In the genomic region with DNA sequence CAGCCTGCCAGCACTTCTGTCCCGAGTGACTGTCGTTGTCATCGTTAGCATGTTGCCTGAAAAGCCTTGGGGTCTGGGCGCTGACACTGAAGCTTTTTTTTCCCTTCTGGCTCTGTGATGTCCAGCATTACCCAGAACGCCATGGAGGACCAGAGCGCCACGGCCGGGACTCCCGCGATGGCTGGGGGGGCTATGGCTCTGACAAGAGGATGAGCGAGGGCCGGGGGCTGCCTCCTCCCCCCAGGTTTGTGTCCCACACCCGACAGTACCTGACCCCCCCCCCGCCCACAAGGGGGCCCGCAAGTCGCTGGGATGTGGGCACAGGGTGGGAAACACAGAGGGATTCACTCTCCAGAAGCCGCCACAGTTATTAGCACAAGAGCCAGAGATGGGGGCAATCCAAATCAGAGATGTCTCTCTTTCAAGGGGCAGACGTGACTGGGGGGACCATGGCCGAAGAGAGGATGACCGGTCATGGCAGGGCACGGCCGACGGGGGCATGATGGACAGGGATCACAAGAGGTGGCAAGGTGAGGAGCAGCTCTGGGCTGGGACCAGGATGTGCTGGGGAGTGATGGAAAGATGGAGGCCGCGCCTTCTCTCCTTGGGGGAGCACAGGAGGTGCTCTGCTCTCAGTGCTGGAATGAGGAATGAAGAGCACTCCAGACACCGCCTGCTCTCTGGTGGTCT, we compare ENCODE assay signal across 27 cellular contexts. TPM values are rescaled to one million over a fixed set of nuclear protein-coding genes. Genes with fewer than 3 reads are reported as not detected.
A peak's percentile ranks its signal among the peaks of the same experiment; 100 is the strongest.
DNase-seq lines count a peak whose midpoint lies in the region; ATAC-seq, FAIRE-seq and TF ChIP-seq lines count a peak whose summit lies in the region.
"Had no signal": no experiment of that assay in that cellular context is flagged by ENCODE, and none has a peak within 500 bp of the region (broad histone marks: within the 10 kb centered on the region; RNA-seq: fewer than 3 reads in every experiment).

No MANE protein-coding gene starts in this region.

- TF ChIP-seq CTCF in MM.1S (IDR thresholded peaks at IDR 0.05; ENCODE audit: low read length) (no peak), foreskin keratinocyte (conservative IDR thresholded peaks at IDR 0.05) (no peak)

- no peak for ATAC-seq in stimulated activated naive CD8-positive, alpha-beta T cell treated with anti-CD3 and anti-CD28 coated beads, Interleukin-15, Interleukin-2, amounts not matched to agents 100 U/mL and 50 U/mL, for 24 hours
- ATAC-seq in activated naive CD8-positive, alpha-beta T cell treated with anti-CD3 and anti-CD28 coated beads, Interleukin-2, amount 50 U/mL, for 24 hours, result no peak
- ATAC-seq in foreskin keratinocyte, result no peak
- ATAC-seq: activated CD8-positive, alpha-beta T cell treated with anti-CD3 and anti-CD28 coated beads, Interleukin-2, amount 10 ng/mL, durations not matched to agents 7 days and 5 days had no signal

- H3K4me3 ChIP-seq in mesodermal cell (ENCODE audit: extremely low read depth, insufficient read depth, low read length, poor library complexity, severe bottlenecking) (no peak overlapping the region), MM.1S (ENCODE audit: low read length) (no peak overlapping the region)
- H3K4me3 ChIP-seq in CD8-positive, alpha-beta memory T cell (ENCODE audit: low read length), result no peak overlapping the region
- H3K4me3 ChIP-seq: ascending aorta, lung, right lobe of liver, suprapubic skin, uterus had no signal

- no peaks in the 10 kb centered on the region for H3K27me3 Mint-ChIP-seq in stimulated activated naive CD8-positive, alpha-beta T cell treated with anti-CD3 and anti-CD28 coated beads, Interleukin-15, Interleukin-2, amounts not matched to agents 100 ng/mL and 50 ng/mL, for 24 hours
- no peaks in the 10 kb centered on the region for H3K27me3 Mint-ChIP-seq in activated naive CD8-positive, alpha-beta T cell treated with anti-CD3 and anti-CD28 coated beads, Interleukin-2, amount 50 U/mL, for 24 hours
- H3K27me3 Mint-ChIP-seq in CD8-positive, alpha-beta memory T cell, result peaks cover 0 to 4% of the 10 kb centered on the region in 2 donors
- H3K27me3 Mint-ChIP-seq: activated naive CD4-positive, alpha-beta T cell treated with anti-CD3 and anti-CD28 coated beads, Interleukin-2, amount 10 ng/mL, durations not matched to agents 7 days and 5 days; naive B cell had no signal

- H3K9me3 Mint-ChIP-seq in stimulated activated naive CD8-positive, alpha-beta T cell treated with anti-CD3 and anti-CD28 coated beads, Interleukin-15, Interleukin-2, amounts not matched to agents 100 ng/mL and 50 ng/mL, for 24 hours, result no peaks in the 10 kb centered on the region
- no peaks in the 10 kb centered on the region for H3K9me3 Mint-ChIP-seq in activated naive CD8-positive, alpha-beta T cell treated with anti-CD3 and anti-CD28 coated beads, Interleukin-2, amount 50 U/mL, for 24 hours
- no peaks in the 10 kb centered on the region for H3K9me3 Mint-ChIP-seq in CD8-positive, alpha-beta memory T cell
- H3K9me3 Mint-ChIP-seq: activated naive CD4-positive, alpha-beta T cell treated with anti-CD3 and anti-CD28 coated beads, Interleukin-2, amount 10 ng/mL, durations not matched to agents 7 days and 5 days; CD14-positive monocyte; immature natural killer cell; naive B cell had no signal

- peaks cover 3% of the 10 kb centered on the region; the same call in 1 of the 2 replicates for H3F3A ChIP-seq in MM.1S (ENCODE audit: insufficient read depth, low read length)

- no peak for FAIRE-seq in GM12891 (lab: Jason Lieb, UNC)

- no peaks in the 10 kb centered on the region for H4K20me1 ChIP-seq in MM.1S (ENCODE audit: insufficient read depth, low read length)

- no peak overlapping the region for H2AFZ ChIP-seq in MM.1S (ENCODE audit: low read length)

- H3K9ac ChIP-seq in MM.1S (ENCODE audit: low read length), result no peak overlapping the region

- H3K4me3 Mint-ChIP-seq in stimulated activated naive CD8-positive, alpha-beta T cell treated with anti-CD3 and anti-CD28 coated beads, Interleukin-15, Interleukin-2, amounts not matched to agents 100 ng/mL and 50 ng/mL, for 24 hours, result no peak overlapping the region
- H3K4me3 Mint-ChIP-seq in activated naive CD8-positive, alpha-beta T cell treated with anti-CD3 and anti-CD28 coated beads, Interleukin-2, amount 50 U/mL, for 24 hours, result no peak overlapping the region
- no peak overlapping the region for H3K4me3 Mint-ChIP-seq in CD8-positive, alpha-beta memory T cell
- H3K4me3 Mint-ChIP-seq: activated CD8-positive, alpha-beta T cell treated with anti-CD3 and anti-CD28 coated beads, Interleukin-2, amount 10 ng/mL, durations not matched to agents 7 days and 5 days; activated naive CD4-positive, alpha-beta T cell treated with anti-CD3 and anti-CD28 coated beads, Interleukin-2, amount 10 ng/mL, durations not matched to agents 7 days and 5 days; CD14-positive monocyte; immature natural killer cell had no signal

- WGBS in mesodermal cell (ENCODE audit: insufficient coverage in 2 of 2), 2 experiments, result 94 to 98% methylated on average over 17 to 22 of the region's 26 CpGs

- POLR2A ChIA-PET in CD8-positive, alpha-beta memory T cell (lab: Charles Lee), result no interaction called here

- no peak overlapping the region for H3K4me2 ChIP-seq in MM.1S (ENCODE audit: low read depth, low read length)

- H3K27me3 ChIP-seq in MM.1S (replicated peaks; ENCODE audit: insufficient read depth, low read length) (no peaks in the 10 kb centered on the region), foreskin keratinocyte (no peaks in the 10 kb centered on the region)
- H3K27me3 ChIP-seq in CD8-positive, alpha-beta memory T cell (ENCODE audit: insufficient read depth, low read length, poor library complexity, severe bottlenecking), result no peaks in the 10 kb centered on the region
- H3K27me3 ChIP-seq: ascending aorta, right lobe of liver, suprapubic skin, uterus had no signal

- CTCF ChIA-PET in CD8-positive, alpha-beta memory T cell (lab: Charles Lee), result no interaction called here

- no peak for DNase-seq in stimulated activated naive CD8-positive, alpha-beta T cell treated with anti-CD3 and anti-CD28 coated beads, Interleukin-15, Interleukin-2, amounts not matched to agents 100 U/mL and 50 U/mL, for 24 hours
- DNase-seq in activated naive CD8-positive, alpha-beta T cell treated with anti-CD3 and anti-CD28 coated beads, Interleukin-2, amount 50 U/mL, for 24 hours, result no peak
- no peak for DNase-seq in MM.1S
- no peak for DNase-seq in CD8-positive, alpha-beta memory T cell
- DNase-seq in GM12891 (ENCODE audit: insufficient read length, low spot score), result no peak
- DNase-seq in foreskin keratinocyte, result no peak
- DNase-seq: activated CD8-positive, alpha-beta T cell treated with anti-CD3 and anti-CD28 coated beads, Interleukin-2, amount 10 ng/mL, durations not matched to agents 7 days and 5 days; activated naive CD4-positive, alpha-beta T cell treated with anti-CD3 and anti-CD28 coated beads, Interleukin-2, amount 10 ng/mL, durations not matched to agents 7 days and 5 days; activated T-cell treated with anti-CD3 and anti-CD28 coated beads, Interleukin-2, amount 50 U/mL, for 1 hour; central memory CD4-positive, alpha-beta T cell; erythroblast; foreskin fibroblast; immature natural killer cell; Karpas-422; naive B cell; NCI-H1048; NCI-H187 treated with DMSO at 0.1 percent for 48 hours; NCI-H69; stimulated activated CD4-positive, alpha-beta T cell treated with anti-CD3 and anti-CD28 coated beads, Interleukin-15, amount 100 ng/mL, for 24 hours; uterus had no signal

- peaks cover 64% of the 10 kb centered on the region for H3K36me3 Mint-ChIP-seq in stimulated activated naive CD8-positive, alpha-beta T cell treated with anti-CD3 and anti-CD28 coated beads, Interleukin-15, Interleukin-2, amounts not matched to agents 100 ng/mL and 50 ng/mL, for 24 hours (ENCODE audit: low read depth)
- H3K36me3 Mint-ChIP-seq in activated naive CD8-positive, alpha-beta T cell treated with anti-CD3 and anti-CD28 coated beads, Interleukin-2, amount 50 U/mL, for 24 hours (ENCODE audit: low read depth), result peaks cover 60% of the 10 kb centered on the region
- H3K36me3 Mint-ChIP-seq in CD8-positive, alpha-beta memory T cell, result peaks cover 0 to 78% (median 15%) of the 10 kb centered on the region in 3 donors

- peaks cover 16% of the 10 kb centered on the region for H3K79me2 ChIP-seq in MM.1S (ENCODE audit: low read length)

- no peak for TF ChIP-seq POLR2A in GM12891 (IDR thresholded peaks at IDR 0.05; ENCODE audit: low read depth, low read length)

- H3K27ac ChIP-seq in mesodermal cell (ENCODE audit: low read depth, low read length, severe bottlenecking) (peak overlapping the region; percentile 45), MM.1S (ENCODE audit: low read length) (no peak overlapping the region), foreskin keratinocyte (no peak overlapping the region)
- no peak overlapping the region for H3K27ac ChIP-seq in CD8-positive, alpha-beta memory T cell (ENCODE audit: low read depth, low read length)
- H3K27ac ChIP-seq: ascending aorta, suprapubic skin, uterus had no signal

- H3K36me3 ChIP-seq in mesodermal cell (ENCODE audit: control insufficient read depth, insufficient read depth, low read length) (peaks cover 97% of the 10 kb centered on the region), MM.1S (replicated peaks; ENCODE audit: insufficient read depth, low read length) (peaks cover 29% of the 10 kb centered on the region)
- H3K36me3 ChIP-seq in CD8-positive, alpha-beta memory T cell (ENCODE audit: insufficient read depth, low read length), result peaks cover 59% of the 10 kb centered on the region
- H3K36me3 ChIP-seq: uterus had no signal

- H3K4me1 Mint-ChIP-seq in stimulated activated naive CD8-positive, alpha-beta T cell treated with anti-CD3 and anti-CD28 coated beads, Interleukin-15, Interleukin-2, amounts not matched to agents 100 ng/mL and 50 ng/mL, for 24 hours (ENCODE audit: low read depth), result peaks cover 16% of the 10 kb centered on the region
- H3K4me1 Mint-ChIP-seq in activated naive CD8-positive, alpha-beta T cell treated with anti-CD3 and anti-CD28 coated beads, Interleukin-2, amount 50 U/mL, for 24 hours, result peaks cover 11% of the 10 kb centered on the region
- H3K4me1 Mint-ChIP-seq in CD8-positive, alpha-beta memory T cell, result no peaks in the 10 kb centered on the region
- H3K4me1 Mint-ChIP-seq: CD14-positive monocyte had no signal

- peaks cover 16% of the 10 kb centered on the region for H3K4me1 ChIP-seq in mesodermal cell (ENCODE audit: control insufficient read depth, insufficient read depth, low read length, poor library complexity, severe bottlenecking)
- H3K4me1 ChIP-seq in MM.1S (ENCODE audit: low read length), result no peaks in the 10 kb centered on the region
- no peaks in the 10 kb centered on the region for H3K4me1 ChIP-seq in CD8-positive, alpha-beta memory T cell (ENCODE audit: insufficient read depth, low read length)
- H3K4me1 ChIP-seq in foreskin keratinocyte, result no peaks in the 10 kb centered on the region
- H3K4me1 ChIP-seq: ascending aorta, suprapubic skin, uterus had no signal

- no peaks in the 10 kb centered on the region for H3K9me2 ChIP-seq in MM.1S (replicated peaks; ENCODE audit: insufficient read depth, low read length)

- H3K27ac Mint-ChIP-seq in stimulated activated naive CD8-positive, alpha-beta T cell treated with anti-CD3 and anti-CD28 coated beads, Interleukin-15, Interleukin-2, amounts not matched to agents 100 ng/mL and 50 ng/mL, for 24 hours, result peak overlapping the region; percentile 40
- H3K27ac Mint-ChIP-seq in activated naive CD8-positive, alpha-beta T cell treated with anti-CD3 and anti-CD28 coated beads, Interleukin-2, amount 50 U/mL, for 24 hours, result peak overlapping the region; percentile 68
- H3K27ac Mint-ChIP-seq in CD8-positive, alpha-beta memory T cell, result peak overlapping the region in 3 of 8 donors; percentile 56 to 61 (median 61)
- H3K27ac Mint-ChIP-seq: activated CD8-positive, alpha-beta T cell treated with anti-CD3 and anti-CD28 coated beads, Interleukin-2, amount 10 ng/mL, durations not matched to agents 7 days and 5 days; activated naive CD4-positive, alpha-beta T cell treated with anti-CD3 and anti-CD28 coated beads, Interleukin-2, amount 10 ng/mL, durations not matched to agents 7 days and 5 days had no signal

- H3K9me3 ChIP-seq in mesodermal cell (ENCODE audit: control insufficient read depth, low read length) (no peaks in the 10 kb centered on the region), MM.1S (replicated peaks; ENCODE audit: insufficient read depth, low read length) (no peaks in the 10 kb centered on the region)
- H3K9me3 ChIP-seq in CD8-positive, alpha-beta memory T cell (ENCODE audit: low read length), result no peaks in the 10 kb centered on the region
- H3K9me3 ChIP-seq: ascending aorta, right lobe of liver, suprapubic skin, uterus had no signal

RNA-seq across cellular contexts. Expression of a gene that starts 13.2 kb away (rescaled TPM):
- polyA plus RNA-seq in mesodermal cell (2013, experiment 1 of 2), result 32.5 TPM
- 27.0 TPM for polyA plus RNA-seq in mesodermal cell (2013, experiment 2 of 2)
- 10 to 100 TPM; 60.6 to 62.1 TPM for total RNA-seq in CD8-positive, alpha-beta memory T cell
- polyA plus RNA-seq in CD8-positive, alpha-beta memory T cell, result 117 TPM
- polyA plus RNA-seq in GM12891 (2012; ENCODE audit: low read depth, missing spikeins), result 61.8 TPM
- 89.2 and 94.0 TPM in 2 replicates for total RNA-seq in foreskin keratinocyte
- polyA plus RNA-seq in foreskin keratinocyte, result 142 and 152 TPM in 2 replicates

RNA-seq across cellular contexts. Expression of a gene that starts 13.8 kb away (rescaled TPM):
- polyA plus RNA-seq in mesodermal cell (2013, experiment 1 of 2), result 28.3 TPM
- polyA plus RNA-seq in mesodermal cell (2013, experiment 2 of 2), result 23.2 TPM
- 1 to 10 TPM; 1.4 to 2.3 TPM for total RNA-seq in CD8-positive, alpha-beta memory T cell
- polyA plus RNA-seq in CD8-positive, alpha-beta memory T cell, result 4.0 TPM
- 2.5 TPM for polyA plus RNA-seq in GM12891 (2012; ENCODE audit: low read depth, missing spikeins)
- total RNA-seq in foreskin keratinocyte, result 4.6 and 5.9 TPM in 2 replicates
- polyA plus RNA-seq in foreskin keratinocyte, result 7.4 and 8.8 TPM in 2 replicates

RNA-seq across cellular contexts. Expression of a gene that starts 23.0 kb away (rescaled TPM):
- polyA plus RNA-seq in mesodermal cell (2013, experiment 1 of 2), result 928 TPM
- polyA plus RNA-seq in mesodermal cell (2013, experiment 2 of 2), result 834 TPM
- 1,000 to 10,000 TPM; 1,478 to 1,485 TPM for total RNA-seq in CD8-positive, alpha-beta memory T cell
- polyA plus RNA-seq in CD8-positive, alpha-beta memory T cell, result 2,003 TPM
- polyA plus RNA-seq in GM12891 (2012; ENCODE audit: low read depth, missing spikeins), result 3,116 TPM
- total RNA-seq in foreskin keratinocyte, result 1,346 and 1,361 TPM in 2 replicates
- polyA plus RNA-seq in foreskin keratinocyte, result 2,000 and 2,267 TPM in 2 replicates

RNA-seq across cellular contexts. Expression of a gene that starts 44.2 kb away (rescaled TPM):
- 67.5 TPM for polyA plus RNA-seq in mesodermal cell (2013, experiment 1 of 2)
- 70.8 TPM for polyA plus RNA-seq in mesodermal cell (2013, experiment 2 of 2)
- total RNA-seq in CD8-positive, alpha-beta memory T cell, result 100 to 1,000 TPM; 124 to 132 TPM
- polyA plus RNA-seq in CD8-positive, alpha-beta memory T cell, result 103 TPM
- 52.4 TPM for polyA plus RNA-seq in GM12891 (2012; ENCODE audit: low read depth, missing spikeins)
- total RNA-seq in foreskin keratinocyte, result 50.4 and 71.0 TPM in 2 replicates
- 43.0 and 53.5 TPM in 2 replicates for polyA plus RNA-seq in foreskin keratinocyte

RNA-seq across cellular contexts. Expression of a gene that starts 44.5 kb away (rescaled TPM):
- 34.8 TPM for polyA plus RNA-seq in mesodermal cell (2013, experiment 1 of 2)
- polyA plus RNA-seq in mesodermal cell (2013, experiment 2 of 2), result 33.0 TPM
- 10 to 100 TPM; 87.8 to 98.2 TPM for total RNA-seq in CD8-positive, alpha-beta memory T cell
- 56.4 TPM for polyA plus RNA-seq in CD8-positive, alpha-beta memory T cell
- polyA plus RNA-seq in GM12891 (2012; ENCODE audit: low read depth, missing spikeins), result 33.3 TPM
- total RNA-seq in foreskin keratinocyte, result 25.1 and 32.8 TPM in 2 replicates
- polyA plus RNA-seq in foreskin keratinocyte, result 27.3 and 30.9 TPM in 2 replicates
